ENCODE assay signal across 8 cellular contexts in the genomic region with DNA sequence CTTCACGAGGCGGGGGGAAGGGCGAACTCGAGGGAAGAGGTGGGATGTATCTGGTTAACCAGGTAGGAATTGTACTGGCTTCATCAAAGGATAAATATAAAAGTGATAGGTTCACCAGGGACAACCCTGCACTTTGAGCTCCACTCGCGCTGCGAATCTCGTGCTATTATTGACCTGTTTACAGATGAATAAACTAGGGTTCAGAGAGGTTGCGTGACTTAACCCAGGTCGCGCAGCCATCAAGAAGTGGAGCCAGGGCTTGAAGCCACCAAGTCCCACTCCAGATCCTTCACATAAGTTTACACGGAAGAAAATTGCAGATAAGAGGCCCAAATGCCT. TPM values are rescaled to one million over a fixed set of nuclear protein-coding genes. Genes with fewer than 3 reads are reported as not detected.
DNase-seq lines count a peak whose midpoint lies in the region; TF ChIP-seq lines count a peak whose summit lies in the region.

No MANE protein-coding gene starts in this region.

- H3K9ac ChIP-seq in skeletal muscle satellite cell (ENCODE audit: low read depth, low read length): peak overlapping the region; percentile 62

- H3K4me1 Mint-ChIP-seq in activated CD4-positive, alpha-beta memory T cell treated with anti-CD3 and anti-CD28 coated beads, Interleukin-2, amount 10 ng/mL, durations not matched to agents 7 days and 5 days: peaks cover 45% of the 10 kb centered on the region

- no peaks in the 10 kb centered on the region for H3K36me3 ChIP-seq in HEK293 (ENCODE audit: control insufficient read depth in 2 of 2, insufficient read depth in 1 of 2, low read length in 2 of 2)
- no peaks in the 10 kb centered on the region for H3K36me3 ChIP-seq in hepatocyte (replicated peaks; ENCODE audit: insufficient read depth, low read depth)
- H3K36me3 ChIP-seq in skeletal muscle satellite cell (ENCODE audit: insufficient read depth, low read length): peaks cover 5% of the 10 kb centered on the region

- H2AFZ ChIP-seq in hepatocyte: peak overlapping the region; percentile 23

- H3K27ac Mint-ChIP-seq in activated CD4-positive, alpha-beta memory T cell treated with anti-CD3 and anti-CD28 coated beads, Interleukin-2, amount 10 ng/mL, durations not matched to agents 7 days and 5 days: peak overlapping the region; percentile 70

- no peak for DNase-seq in activated CD4-positive, alpha-beta memory T cell treated with anti-CD3 and anti-CD28 coated beads, Interleukin-2, amount 10 ng/mL, durations not matched to agents 7 days and 5 days
- no peak for DNase-seq in hepatocyte (ENCODE audit: low spot score)
- DNase-seq in NCI-H1105 treated with DMSO at 0.1 percent for 48 hours (lab: John Stamatoyannopoulos, UW): no peak
- no peak for DNase-seq in 8988T
- DNase-seq in glomerular visceral epithelial cell (ENCODE audit: extremely low spot score): no peak
- DNase-seq in SK-N-DZ (ENCODE audit: low spot score): no peak

- H3K9me3 ChIP-seq in HEK293 (ENCODE audit: control insufficient read depth, insufficient read depth, low read depth, low read length) (no peaks in the 10 kb centered on the region), hepatocyte (ENCODE audit: low read depth) (no peaks in the 10 kb centered on the region), skeletal muscle satellite cell (replicated peaks; ENCODE audit: low read length) (peaks cover 3% of the 10 kb centered on the region)

- no peaks in the 10 kb centered on the region for H3K9me2 ChIP-seq in hepatocyte (replicated peaks; ENCODE audit: insufficient read depth)

- H3K4me2 ChIP-seq in hepatocyte: peak overlapping the region; percentile 93
- peak overlapping the region; percentile 92 for H3K4me2 ChIP-seq in skeletal muscle satellite cell (ENCODE audit: low read length)

- no peaks in the 10 kb centered on the region for H4K20me1 ChIP-seq in hepatocyte (ENCODE audit: insufficient read depth, poor library complexity, severe bottlenecking)

- H3K36me3 Mint-ChIP-seq in activated CD4-positive, alpha-beta memory T cell treated with anti-CD3 and anti-CD28 coated beads, Interleukin-2, amount 10 ng/mL, durations not matched to agents 7 days and 5 days (ENCODE audit: low read depth): peaks cover 18% of the 10 kb centered on the region

- H3K27me3 ChIP-seq in hepatocyte: peaks cover 37% of the 10 kb centered on the region
- H3K27me3 ChIP-seq in skeletal muscle satellite cell (ENCODE audit: control insufficient read depth, insufficient read depth, low read length): peaks cover 66% of the 10 kb centered on the region

- H3K9me3 Mint-ChIP-seq in activated CD4-positive, alpha-beta memory T cell treated with anti-CD3 and anti-CD28 coated beads, Interleukin-2, amount 10 ng/mL, durations not matched to agents 7 days and 5 days: peaks cover 2% of the 10 kb centered on the region

- no peaks in the 10 kb centered on the region for H3K79me2 ChIP-seq in hepatocyte

- H3K27ac ChIP-seq in HEK293 (ENCODE audit: extremely low read depth, low read depth, low read length): peak overlapping the region; percentile 99
- peak overlapping the region; percentile 80 for H3K27ac ChIP-seq in hepatocyte

- POLR2A ChIA-PET in HEK293 (lab: Yijun Ruan, JAX): interaction anchor here (0.7 to 2.4 kb wide), 9 partner anchors 15 to 674 kb away, joined by 3 to 18 read pairs (median 4); a partner anchor contains a TSS
- POLR2A ChIA-PET in activated CD4-positive, alpha-beta memory T cell treated with anti-CD3 and anti-CD28 coated beads, Interleukin-2, amount 10 ng/mL, durations not matched to agents 7 days and 5 days (lab: Charles Lee): interaction anchor here (1.2 to 2.1 kb wide), 6 partner anchors 9 to 688 kb away, joined by 4 to 14 read pairs (median 8); a partner anchor contains a TSS

- H3K4me1 ChIP-seq in HEK293 (ENCODE audit: control insufficient read depth, insufficient read depth, low read length) (peaks cover 4% of the 10 kb centered on the region), hepatocyte (ENCODE audit: insufficient read depth) (peaks cover 45% of the 10 kb centered on the region), skeletal muscle satellite cell (ENCODE audit: control insufficient read depth, insufficient read depth, low read length) (peaks cover 30% of the 10 kb centered on the region)

- H3K27me3 Mint-ChIP-seq in activated CD4-positive, alpha-beta memory T cell treated with anti-CD3 and anti-CD28 coated beads, Interleukin-2, amount 10 ng/mL, durations not matched to agents 7 days and 5 days: peaks cover 57% of the 10 kb centered on the region

- CTCF ChIA-PET in HEK293 (lab: Yijun Ruan, JAX): interaction anchor here (0.8 to 2.4 kb wide), 11 partner anchors 12 to 199 kb away, joined by 3 to 12 read pairs (median 4); no protein-coding TSS in a partner anchor
- CTCF ChIA-PET in activated CD4-positive, alpha-beta memory T cell treated with anti-CD3 and anti-CD28 coated beads, Interleukin-2, amount 10 ng/mL, durations not matched to agents 7 days and 5 days (lab: Charles Lee): interaction anchor here (0.6 to 2.3 kb wide), 8 partner anchors 21 to 431 kb away, joined by 3 to 17 read pairs (median 10); no protein-coding TSS in a partner anchor

- H3K4me3 ChIP-seq in HEK293 (ENCODE audit: low read depth, low read length) (peak overlapping the region; percentile 50), hepatocyte (peak overlapping the region; percentile 67), skeletal muscle satellite cell (ENCODE audit: low read length) (peak overlapping the region; percentile 69)

- WGBS in hepatocyte (ENCODE audit: low lambda C conversion rate, missing lambda C conversion rate): 28% methylated on average over 12 of the region's 12 CpGs

- H3K4me3 Mint-ChIP-seq in activated CD4-positive, alpha-beta memory T cell treated with anti-CD3 and anti-CD28 coated beads, Interleukin-2, amount 10 ng/mL, durations not matched to agents 7 days and 5 days: peak overlapping the region; percentile 62

- TF ChIP-seq CTCF in HEK293 (tag by site-specific recombination; IDR thresholded peaks at IDR 0.05) (no peak), hepatocyte (IDR thresholded peaks at IDR 0.05; ENCODE audit: poor library complexity) (no peak)

TF ChIP-seq in HEK293, 187 proteins besides CTCF, POLR2A, EP300 and RAD21:
- TF ChIP-seq ZNF768 (tag by site-specific recombination; IDR thresholded peaks at IDR 0.05) (0 out of 2 replicates have a peak, but pooled peaks have one; percentile 16), ZNF335 (tag by site-specific recombination; conservative IDR thresholded peaks at IDR 0.05) (peak; percentile 20), ZNF416 (tag by site-specific recombination; IDR thresholded peaks at IDR 0.05) (no peak), ZNF707 (tag by site-specific recombination; IDR thresholded peaks at IDR 0.05) (no peak), IKZF3 (tag by site-specific recombination; IDR thresholded peaks at IDR 0.05) (no peak)
- TF ChIP-seq, protein P1, sequence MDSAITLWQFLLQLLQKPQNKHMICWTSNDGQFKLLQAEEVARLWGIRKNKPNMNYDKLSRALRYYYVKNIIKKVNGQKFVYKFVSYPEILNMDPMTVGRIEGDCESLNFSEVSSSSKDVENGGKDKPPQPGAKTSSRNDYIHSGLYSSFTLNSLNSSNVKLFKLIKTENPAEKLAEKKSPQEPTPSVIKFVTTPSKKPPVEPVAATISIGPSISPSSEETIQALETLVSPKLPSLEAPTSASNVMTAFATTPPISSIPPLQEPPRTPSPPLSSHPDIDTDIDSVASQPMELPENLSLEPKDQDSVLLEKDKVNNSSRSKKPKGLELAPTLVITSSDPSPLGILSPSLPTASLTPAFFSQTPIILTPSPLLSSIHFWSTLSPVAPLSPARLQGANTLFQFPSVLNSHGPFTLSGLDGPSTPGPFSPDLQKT (IDR thresholded peaks at IDR 0.05; ENCODE audit: borderline replicate concordance, low read depth, low read length): no peak

RNA-seq across cellular contexts. Expression of a gene that starts 1.4 kb away (rescaled TPM):
- 10 to 100 TPM; 17.1 to 19.4 TPM for total RNA-seq in activated CD4-positive, alpha-beta memory T cell treated with anti-CD3 and anti-CD28 coated beads, Interleukin-2, amount 10 ng/mL, durations not matched to agents 7 days and 5 days
- 23.2 and 28.9 TPM in 2 replicates for total RNA-seq in hepatocyte
- polyA plus RNA-seq in hepatocyte: 32.7 and 38.5 TPM in 2 replicates
- total RNA-seq in skeletal muscle satellite cell (2012; rRNA removed): 50.7 and 66.7 TPM in 2 replicates
- polyA plus RNA-seq in SK-N-DZ (2014; cell fraction: cytosol; rRNA removed): 0.38 and 0.73 TPM in 2 replicates
- polyA plus RNA-seq in SK-N-DZ (2014; cell fraction: nucleus; rRNA removed): 0.76 and 1.0 TPM in 2 replicates
